In the genomic region with DNA sequence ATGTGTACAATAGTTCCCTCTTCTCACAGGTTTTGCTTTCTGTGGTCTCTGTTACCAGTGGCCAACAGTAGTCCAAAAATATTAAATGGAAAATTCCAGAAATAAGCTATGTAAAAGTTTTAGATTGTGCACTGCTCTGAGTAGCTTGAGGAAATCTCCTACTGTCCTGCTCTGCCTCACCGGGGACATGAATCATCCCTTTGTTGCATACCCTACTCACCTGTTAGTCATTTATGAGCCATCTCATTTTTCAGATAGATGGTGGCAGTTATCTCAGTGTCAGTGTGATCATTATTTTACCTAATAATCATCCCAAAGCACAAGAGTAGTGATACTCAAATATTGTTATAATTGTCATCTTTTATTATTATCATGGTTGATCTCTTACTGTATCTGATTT, we compare ENCODE assay signal across 27 cellular contexts.
DNase-seq lines count a peak whose midpoint lies in the region; ATAC-seq, FAIRE-seq and TF ChIP-seq lines count a peak whose summit lies in the region.
"Had no signal": no experiment of that assay in that cellular context is flagged by ENCODE, and none has a peak within 500 bp of the region (broad histone marks: within the 10 kb centered on the region; RNA-seq: fewer than 3 reads in every experiment).

No MANE protein-coding gene starts in this region.

- H3K27me3 Mint-ChIP-seq in effector memory CD8-positive, alpha-beta T cell, result no peaks in the 10 kb centered on the region
- H3K27me3 Mint-ChIP-seq: activated CD4-positive, alpha-beta T cell treated with anti-CD3 and anti-CD28 coated beads for 36 hours; activated naive CD4-positive, alpha-beta T cell treated with anti-CD3 and anti-CD28 coated beads, Interleukin-2, amount 50 U/mL, for 24 hours; brain; memory B cell; stimulated activated memory B cell treated with anti-CD40 and anti-IgM and Interleukin-4, amounts not matched to agents 10 μg/mL and 1 μg/mL and 100 μg/mL, for 72 hours had no signal

- peak; percentile 80 for FAIRE-seq in H54 (lab: Jason Lieb, UNC)
- no peak for FAIRE-seq in bronchial epithelial cell (lab: Jason Lieb, UNC)
- FAIRE-seq: G401.6, H1 had no signal

- H3K4me3 ChIP-seq in bronchial epithelial cell (ENCODE audit: low read depth, low read length), result no peak overlapping the region

- H3K27ac Mint-ChIP-seq in effector memory CD8-positive, alpha-beta T cell, result no peak overlapping the region
- H3K27ac Mint-ChIP-seq: activated CD4-positive, alpha-beta T cell treated with anti-CD3 and anti-CD28 coated beads for 36 hours; activated CD8-positive, alpha-beta T cell treated with anti-CD3 and anti-CD28 coated beads, Interleukin-2, amount 10 ng/mL, durations not matched to agents 7 days and 5 days; activated naive CD4-positive, alpha-beta T cell treated with anti-CD3 and anti-CD28 coated beads, Interleukin-2, amount 50 U/mL, for 24 hours; activated T-helper 2 cell treated with anti-CD3 and anti-CD28 coated beads, Interferon-gamma antibody, Interleukin-2, Interleukin-4, amounts not matched to agents 10 μg/mL and 5 μg/mL and 100 μg/mL, durations not matched to agents 14 hours and 24 hours and 36 hours; brain; CD8-positive, alpha-beta T cell; memory B cell; nephron; stimulated activated memory B cell treated with anti-CD40 and anti-IgM and Interleukin-4, amounts not matched to agents 10 μg/mL and 1 μg/mL and 100 μg/mL, for 72 hours had no signal

- no peaks in the 10 kb centered on the region for H3K36me3 ChIP-seq in bronchial epithelial cell (ENCODE audit: control insufficient read depth, insufficient read depth, low read length)
- H3K36me3 ChIP-seq: BE2C had no signal

- no peak for TF ChIP-seq CTCF in bronchial epithelial cell (IDR thresholded peaks at IDR 0.05; ENCODE audit: insufficient read depth, low read length, severe bottlenecking)

- H3K4me1 Mint-ChIP-seq in effector memory CD8-positive, alpha-beta T cell (ENCODE audit: low read depth in 2 of 2), result no peaks in the 10 kb centered on the region
- H3K4me1 Mint-ChIP-seq: activated CD4-positive, alpha-beta T cell treated with anti-CD3 and anti-CD28 coated beads for 36 hours; activated naive CD4-positive, alpha-beta T cell treated with anti-CD3 and anti-CD28 coated beads, Interleukin-2, amount 50 U/mL, for 24 hours; brain; memory B cell; nephron; stimulated activated memory B cell treated with anti-CD40 and anti-IgM and Interleukin-4, amounts not matched to agents 10 μg/mL and 1 μg/mL and 100 μg/mL, for 72 hours had no signal

- H3K4me3 Mint-ChIP-seq in effector memory CD8-positive, alpha-beta T cell, result no peak overlapping the region
- H3K4me3 Mint-ChIP-seq: activated CD4-positive, alpha-beta T cell treated with anti-CD3 and anti-CD28 coated beads for 36 hours; activated CD8-positive, alpha-beta T cell treated with anti-CD3 and anti-CD28 coated beads, Interleukin-2, amount 10 ng/mL, durations not matched to agents 7 days and 5 days; activated naive CD4-positive, alpha-beta T cell treated with anti-CD3 and anti-CD28 coated beads, Interleukin-2, amount 50 U/mL, for 24 hours; brain; CD8-positive, alpha-beta T cell; memory B cell; nephron; stimulated activated memory B cell treated with anti-CD40 and anti-IgM and Interleukin-4, amounts not matched to agents 10 μg/mL and 1 μg/mL and 100 μg/mL, for 72 hours had no signal

- peak; percentile 25 for DNase-seq in COLO668 (lab: John Stamatoyannopoulos, UW; ENCODE audit: unreplicated experiment)
- DNase-seq in H54 (ENCODE audit: insufficient read length, low spot score), result no peak
- peak; percentile 70 for DNase-seq in NCI-H748 (lab: John Stamatoyannopoulos, UW; ENCODE audit: unreplicated experiment)
- peak; percentile 73 for DNase-seq in bronchial epithelial cell (ENCODE audit: low read depth)
- no peak for DNase-seq in activated CD8-positive, alpha-beta memory T cell treated with anti-CD3 and anti-CD28 coated beads, Interleukin-2, amount 50 U/mL, for 48 hours
- no peak for DNase-seq in effector memory CD8-positive, alpha-beta T cell
- DNase-seq in SK-N-DZ (ENCODE audit: low spot score), result no peak
- DNase-seq in stimulated activated CD4-positive, alpha-beta T cell treated with anti-CD3 and anti-CD28 coated beads, Interleukin-1b, Interleukin-23, amount 100 ng/mL, for 48 hours, result no peak
- DNase-seq: activated CD4-positive, alpha-beta T cell treated with anti-CD3 and anti-CD28 coated beads for 36 hours; activated CD8-positive, alpha-beta T cell treated with anti-CD3 and anti-CD28 coated beads, Interleukin-2, amount 10 ng/mL, durations not matched to agents 7 days and 5 days; amniotic stem cell; BE2C; CD8-positive, alpha-beta T cell; Karpas-422; MV-4-11; NCI-H1436; NCI-H2107; Right ventricle myocardium superior; substantia nigra had no signal

- no peak for ATAC-seq in effector memory CD8-positive, alpha-beta T cell (replicated peaks)
- ATAC-seq: activated CD4-positive, alpha-beta T cell treated with anti-CD3 and anti-CD28 coated beads for 36 hours; activated CD8-positive, alpha-beta T cell treated with anti-CD3 and anti-CD28 coated beads, Interleukin-2, amount 10 ng/mL, durations not matched to agents 7 days and 5 days; CD8-positive, alpha-beta T cell; stimulated activated memory B cell treated with anti-CD40 and anti-IgM and Interleukin-4, amounts not matched to agents 10 μg/mL and 1 μg/mL and 100 μg/mL, for 72 hours had no signal

- no peak for TF ChIP-seq POLR2A in H54 (IDR thresholded peaks at IDR 0.05; ENCODE audit: low read depth, low read length)

- H3K27me3 ChIP-seq in bronchial epithelial cell (ENCODE audit: control insufficient read depth, insufficient read depth, low read length), result no peaks in the 10 kb centered on the region
- H3K27me3 ChIP-seq: BE2C had no signal

- H3K9me3 Mint-ChIP-seq in effector memory CD8-positive, alpha-beta T cell, result peaks cover 4 to 8% of the 10 kb centered on the region in 2 donors
- H3K9me3 Mint-ChIP-seq: nephron had no signal

- H3K36me3 Mint-ChIP-seq in effector memory CD8-positive, alpha-beta T cell (ENCODE audit: insufficient read depth), result peaks cover 3% of the 10 kb centered on the region
- H3K36me3 Mint-ChIP-seq: activated naive CD4-positive, alpha-beta T cell treated with anti-CD3 and anti-CD28 coated beads, Interleukin-2, amount 50 U/mL, for 24 hours; brain; CD8-positive, alpha-beta T cell; memory B cell; stimulated activated memory B cell treated with anti-CD40 and anti-IgM and Interleukin-4, amounts not matched to agents 10 μg/mL and 1 μg/mL and 100 μg/mL, for 72 hours had no signal

Comparison
In these comparisons a context has a peak if more than half of its experiments do, and no peak if none do; other contexts are left out.
1. DNase-seq: peak in COLO668 (single experiment), NCI-H748 (single experiment) and bronchial epithelial cell (single experiment); none in H54 (single experiment), activated CD8-positive, alpha-beta memory T cell treated with anti-CD3 and anti-CD28 coated beads, Interleukin-2, amount 50 U/mL, for 48 hours (single experiment), effector memory CD8-positive, alpha-beta T cell (0 of 3), SK-N-DZ (single experiment) and stimulated activated CD4-positive, alpha-beta T cell treated with anti-CD3 and anti-CD28 coated beads, Interleukin-1b, Interleukin-23, amount 100 ng/mL, for 48 hours (single experiment).